9 cellular contexts compared by ENCODE assay signal in the genomic region with DNA sequence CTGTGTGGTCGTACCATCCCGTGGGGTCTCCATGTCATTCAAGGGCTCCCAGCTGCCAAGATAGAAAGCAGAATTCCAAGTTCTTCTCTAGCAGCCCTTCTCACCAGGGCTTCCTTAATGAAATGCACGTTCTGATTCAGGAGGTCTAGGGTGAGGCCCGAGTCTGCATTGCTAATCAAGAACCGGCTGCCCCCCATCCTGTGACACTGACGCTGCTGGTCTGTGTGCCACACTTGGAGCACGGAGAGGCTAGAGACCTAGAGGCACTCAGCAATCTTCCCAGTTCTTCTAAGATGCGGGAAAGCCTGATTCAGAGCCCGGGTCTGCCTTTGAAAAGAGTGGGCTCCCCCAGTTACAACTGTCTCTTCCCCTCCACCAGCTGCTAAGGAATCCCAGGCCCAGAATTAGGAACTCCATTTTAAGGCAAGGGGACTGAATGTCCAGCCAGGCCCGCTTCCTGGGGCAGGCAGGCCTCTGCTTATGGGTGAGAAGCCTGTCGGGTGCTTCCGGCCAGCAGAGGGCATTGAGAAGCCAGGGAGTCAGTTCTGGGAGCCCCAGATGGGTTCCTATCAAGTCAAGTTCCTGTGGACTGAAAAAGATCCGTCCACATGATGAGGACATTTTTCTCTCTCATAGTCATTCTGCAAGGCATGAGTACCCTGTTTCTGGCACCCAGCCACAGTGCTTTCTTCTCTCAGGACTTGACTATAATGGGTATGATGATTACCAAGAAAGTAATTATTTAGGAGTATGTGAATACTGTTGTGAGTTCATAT.
DNase-seq lines count a peak whose midpoint lies in the region; ATAC-seq, FAIRE-seq and TF ChIP-seq lines count a peak whose summit lies in the region.
"Had no signal": no experiment of that assay in that cellular context is flagged by ENCODE, and none has a peak within 500 bp of the region (broad histone marks: within the 10 kb centered on the region; RNA-seq: fewer than 3 reads in every experiment).

No MANE protein-coding gene starts in this region.

- WGBS in right cardiac atrium, result 62% methylated on average over 13 of the region's 13 CpGs

- H3K27me3 Mint-ChIP-seq in astrocyte (ENCODE audit: low read depth, unreplicated experiment), result peaks cover 9% of the 10 kb centered on the region
- H3K27me3 Mint-ChIP-seq in activated CD4-positive, alpha-beta T cell treated with anti-CD3 and anti-CD28 coated beads, Interleukin-2, amount 10 ng/mL, durations not matched to agents 24 days and 14 days, result peaks cover 2% of the 10 kb centered on the region

- no peaks in the 10 kb centered on the region for H3K9me2 ChIP-seq in Karpas-422 (replicated peaks; ENCODE audit: insufficient read depth, low read length)

- H3K4me1 Mint-ChIP-seq in astrocyte (ENCODE audit: low read depth, unreplicated experiment), result peaks cover 13% of the 10 kb centered on the region
- H3K4me1 Mint-ChIP-seq in activated CD4-positive, alpha-beta T cell treated with anti-CD3 and anti-CD28 coated beads, Interleukin-2, amount 10 ng/mL, durations not matched to agents 24 days and 14 days, result peaks cover 2% of the 10 kb centered on the region

- H2AFZ ChIP-seq in Karpas-422 (ENCODE audit: low read length) (no peak overlapping the region), astrocyte (ENCODE audit: low read depth, low read length) (peak overlapping the region; percentile 63)

- H3K36me3 Mint-ChIP-seq in astrocyte (ENCODE audit: low read depth, unreplicated experiment), result no peaks in the 10 kb centered on the region
- no peaks in the 10 kb centered on the region for H3K36me3 Mint-ChIP-seq in activated CD4-positive, alpha-beta T cell treated with anti-CD3 and anti-CD28 coated beads, Interleukin-2, amount 10 ng/mL, durations not matched to agents 24 days and 14 days (ENCODE audit: low read depth)
- H3K36me3 Mint-ChIP-seq: IgD-negative memory B cell had no signal

- DNase-seq in D341Med (ENCODE audit: low spot score), result peak; percentile 61
- DNase-seq in Karpas-422, result peak; percentile 75
- peak; percentile 82 for DNase-seq in astrocyte (ENCODE audit: low read depth)
- DNase-seq in right cardiac atrium, result peak; percentile 81 to 94 (median 91)
- DNase-seq in skeletal muscle cell (ENCODE audit: low read depth), result peak; percentile 53
- no peak for DNase-seq in activated CD4-positive, alpha-beta T cell treated with anti-CD3 and anti-CD28 coated beads, Interleukin-2, amount 10 ng/mL, durations not matched to agents 24 days and 14 days
- no peak for DNase-seq in activated naive CD4-positive, alpha-beta T cell (lab: John Stamatoyannopoulos, UW)

- H3K9ac ChIP-seq in Karpas-422 (ENCODE audit: low read length), result no peak overlapping the region
- peak overlapping the region; percentile 22 for H3K9ac ChIP-seq in astrocyte (ENCODE audit: low read length)

- H3K4me3 Mint-ChIP-seq in astrocyte (ENCODE audit: unreplicated experiment), result no peak overlapping the region
- H3K4me3 Mint-ChIP-seq in activated CD4-positive, alpha-beta T cell treated with anti-CD3 and anti-CD28 coated beads, Interleukin-2, amount 10 ng/mL, durations not matched to agents 24 days and 14 days, result no peak overlapping the region
- H3K4me3 Mint-ChIP-seq: IgD-negative memory B cell had no signal

- no peaks in the 10 kb centered on the region for H3K9me3 ChIP-seq in Karpas-422 (ENCODE audit: low read length)
- no peaks in the 10 kb centered on the region for H3K9me3 ChIP-seq in astrocyte (ENCODE audit: insufficient read depth, low read depth, low read length)
- no peaks in the 10 kb centered on the region for H3K9me3 ChIP-seq in right cardiac atrium (ENCODE audit: control insufficient read depth, low read length)

- H3K4me3 ChIP-seq in Karpas-422 (ENCODE audit: low read length) (no peak overlapping the region), astrocyte (ENCODE audit: insufficient read depth, low read depth, low read length) (no peak overlapping the region), right cardiac atrium (ENCODE audit: low read length) (no peak overlapping the region), skeletal muscle cell (ENCODE audit: low read depth, low read length) (no peak overlapping the region)

- TF ChIP-seq CTCF in astrocyte (IDR thresholded peaks at IDR 0.05; ENCODE audit: insufficient read depth, low read depth, low read length), result peak; percentile 61

- H4K20me1 ChIP-seq in Karpas-422 (ENCODE audit: insufficient read depth, low read depth, low read length) (no peaks in the 10 kb centered on the region), astrocyte (ENCODE audit: insufficient read depth, low read length) (no peaks in the 10 kb centered on the region)

- ATAC-seq in right cardiac atrium, result peak; percentile 85 to 89
- no peak for ATAC-seq in GM19463 (IDR thresholded peaks at IDR 0.05; ENCODE audit: unreplicated experiment)

- H3K79me2 ChIP-seq in Karpas-422 (ENCODE audit: low read length) (no peaks in the 10 kb centered on the region), astrocyte (ENCODE audit: insufficient read depth, low read length) (no peaks in the 10 kb centered on the region)

- H3K36me3 ChIP-seq in Karpas-422 (ENCODE audit: insufficient read depth, low read length) (no peaks in the 10 kb centered on the region), astrocyte (ENCODE audit: insufficient read depth, low read length) (no peaks in the 10 kb centered on the region)

- peak; percentile 59 for FAIRE-seq in astrocyte (lab: Jason Lieb, UNC)

- H3K4me2 ChIP-seq in Karpas-422 (ENCODE audit: low read depth, low read length, poor library complexity, severe bottlenecking) (no peak overlapping the region), astrocyte (ENCODE audit: low read length) (no peak overlapping the region)

- intact Hi-C loops in right cardiac atrium (cut with DNase I), result no loop called here
- intact Hi-C loops in activated CD4-positive, alpha-beta T cell treated with anti-CD3 and anti-CD28 coated beads, Interleukin-2, amount 10 ng/mL, durations not matched to agents 24 days and 14 days (cut with micrococcal nuclease), result no loop called here

- no peak overlapping the region for H3K27ac ChIP-seq in Karpas-422 (ENCODE audit: low read length)
- H3K27ac ChIP-seq in astrocyte (ENCODE audit: low read depth, low read length), result no peak overlapping the region
- no peak overlapping the region for H3K27ac ChIP-seq in right cardiac atrium (ENCODE audit: low read length)

- H3K9me3 Mint-ChIP-seq in astrocyte (ENCODE audit: unreplicated experiment), result peaks cover 12% of the 10 kb centered on the region
- H3K9me3 Mint-ChIP-seq in activated CD4-positive, alpha-beta T cell treated with anti-CD3 and anti-CD28 coated beads, Interleukin-2, amount 10 ng/mL, durations not matched to agents 24 days and 14 days, result no peaks in the 10 kb centered on the region

- H3K27me3 ChIP-seq in Karpas-422 (ENCODE audit: low read length) (no peaks in the 10 kb centered on the region), astrocyte (ENCODE audit: insufficient read depth, low read length) (no peaks in the 10 kb centered on the region), right cardiac atrium (ENCODE audit: control insufficient read depth, insufficient read depth) (no peaks in the 10 kb centered on the region)

- peak overlapping the region; percentile 63 for H3K27ac Mint-ChIP-seq in astrocyte (ENCODE audit: unreplicated experiment)
- no peak overlapping the region for H3K27ac Mint-ChIP-seq in activated CD4-positive, alpha-beta T cell treated with anti-CD3 and anti-CD28 coated beads, Interleukin-2, amount 10 ng/mL, durations not matched to agents 24 days and 14 days
- H3K27ac Mint-ChIP-seq: IgD-negative memory B cell had no signal

- H3K4me1 ChIP-seq in Karpas-422 (ENCODE audit: low read length), result peaks cover 6% of the 10 kb centered on the region
- no peaks in the 10 kb centered on the region for H3K4me1 ChIP-seq in astrocyte (ENCODE audit: insufficient read depth, low read length)
- H3K4me1 ChIP-seq in right cardiac atrium (ENCODE audit: control insufficient read depth, insufficient read depth, low read length), result peaks cover 2% of the 10 kb centered on the region

Comparison
In these comparisons a context has a peak if more than half of its experiments do, and no peak if none do; other contexts are left out.
1. DNase-seq: peak in D341Med (single experiment), Karpas-422 (single experiment), astrocyte (single experiment), right cardiac atrium (3 of 3) and skeletal muscle cell (single experiment); none in activated CD4-positive, alpha-beta T cell treated with anti-CD3 and anti-CD28 coated beads, Interleukin-2, amount 10 ng/mL, durations not matched to agents 24 days and 14 days (single experiment) and activated naive CD4-positive, alpha-beta T cell (0 of 4).